1 cellular context compared by ENCODE assay signal in genomic region chr5:173734716-173735115, GRCh38.
TF ChIP-seq lines count a peak whose summit lies in the region.

No MANE protein-coding gene starts in this region.

TF ChIP-seq in HepG2, 621 proteins besides CTCF, POLR2A, EP300 and RAD21 (continued from another document):
- no peak for TF ChIP-seq SNAPC4 (CRISPR knock-in tag; IDR thresholded peaks at IDR 0.05)
- TF ChIP-seq GATAD1 (CRISPR knock-in tag; IDR thresholded peaks at IDR 0.05), result no peak
